8 cellular contexts compared by ENCODE assay signal in the genomic region with DNA sequence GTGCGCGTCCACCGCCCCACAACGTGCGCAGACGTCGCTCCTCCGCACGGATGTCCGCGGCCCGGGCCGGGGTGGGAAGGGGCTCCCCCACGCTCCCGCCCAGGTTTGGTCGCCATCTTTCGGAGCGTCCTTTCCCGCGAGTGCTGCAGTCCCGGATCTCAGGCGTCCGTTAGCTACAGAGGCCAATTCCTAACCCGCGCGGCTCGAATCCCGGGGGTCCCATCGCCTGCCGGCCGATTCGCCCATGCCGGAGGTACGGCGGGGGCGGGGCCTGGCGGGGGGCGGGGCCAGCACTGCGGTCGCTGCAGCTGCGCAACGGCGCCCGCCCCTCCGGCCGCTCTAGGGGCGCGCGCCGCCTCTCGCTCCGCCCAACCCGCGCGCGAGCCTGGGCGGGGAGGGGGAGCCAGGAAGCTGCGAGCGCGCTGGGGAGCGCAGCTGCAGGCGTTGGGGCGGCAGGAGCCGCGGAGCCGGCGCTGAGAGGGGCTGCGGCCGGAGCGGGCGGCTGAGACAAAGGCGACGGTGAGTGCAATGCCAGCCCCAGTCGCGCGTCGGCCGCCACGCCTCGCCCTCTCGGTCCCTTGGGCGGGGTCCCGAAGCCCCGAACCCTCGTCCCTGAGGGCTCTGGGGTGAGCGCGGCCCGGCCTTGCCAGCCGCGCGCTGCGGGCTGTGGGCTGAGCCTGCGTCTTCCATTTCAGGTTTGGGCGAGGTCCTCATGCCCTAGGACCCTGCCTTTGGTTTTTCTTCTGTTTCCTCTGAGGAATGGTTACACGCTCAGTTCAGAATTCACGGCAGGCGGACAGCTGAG. TPM values are rescaled to one million over a fixed set of nuclear protein-coding genes. Genes with fewer than 3 reads are reported as not detected.
DNase-seq lines count a peak whose midpoint lies in the region; ATAC-seq and TF ChIP-seq lines count a peak whose summit lies in the region.

A gene with protein sequence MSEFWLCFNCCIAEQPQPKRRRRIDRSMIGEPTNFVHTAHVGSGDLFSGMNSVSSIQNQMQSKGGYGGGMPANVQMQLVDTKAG (plus strand): TSS at position 406 of the 805 bp plus-strand sequence. CDS start 95,441 bp downstream, outside the sequence.

- peaks cover 6% of the 10 kb centered on the region for H3K9me3 Mint-ChIP-seq in nephron progenitor cell
- peaks cover 0 to 4% of the 10 kb centered on the region in 2 donors for H3K9me3 Mint-ChIP-seq in stimulated activated naive CD8-positive, alpha-beta T cell treated with anti-CD3 and anti-CD28 coated beads, Interleukin-15, amount 100 ng/mL, for 72 hours

- peak within 1 kb of the TSS; percentile 87 for H3K4me3 ChIP-seq in Jurkat, Clone E6-1 (ENCODE audit: low read length)
- peak within 1 kb of the TSS; percentile 88 for H3K4me3 ChIP-seq in fibroblast of the aortic adventitia (ENCODE audit: low read depth, low read length)

- H3K36me3 Mint-ChIP-seq in nephron progenitor cell (ENCODE audit: low read depth): peaks cover 17% of the 10 kb centered on the region

- H3K27ac ChIP-seq in RWPE1: peak within 1 kb of the TSS; percentile 90

- no peaks in the 10 kb centered on the region for H3K27me3 Mint-ChIP-seq in nephron progenitor cell (ENCODE audit: low read depth, poor library complexity)
- H3K27me3 Mint-ChIP-seq in stimulated activated naive CD8-positive, alpha-beta T cell treated with anti-CD3 and anti-CD28 coated beads, Interleukin-15, amount 100 ng/mL, for 72 hours: no peaks in the 10 kb centered on the region

- peaks cover 23% of the 10 kb centered on the region for H3K4me1 Mint-ChIP-seq in nephron progenitor cell
- H3K4me1 Mint-ChIP-seq in stimulated activated naive CD8-positive, alpha-beta T cell treated with anti-CD3 and anti-CD28 coated beads, Interleukin-15, amount 100 ng/mL, for 72 hours: peaks cover 44% of the 10 kb centered on the region

- no peak for TF ChIP-seq CTCF in RWPE1 (conservative IDR thresholded peaks at IDR 0.05; ENCODE audit: low read depth)
- TF ChIP-seq CTCF in fibroblast of the aortic adventitia (IDR thresholded peaks at IDR 0.05; ENCODE audit: insufficient read depth, low read length): no peak
- TF ChIP-seq CTCF in nephron progenitor cell (IDR thresholded peaks at IDR 0.05): no peak

- DNase-seq in DMS79 (lab: John Stamatoyannopoulos, UW) (peak; percentile 33), RWPE1 (ENCODE audit: low spot score) (peak; percentile 90), fibroblast of the aortic adventitia (ENCODE audit: low read depth) (peak; percentile 67), nephron progenitor cell (peak; percentile 93)
- DNase-seq in Jurkat, Clone E6-1 (ENCODE audit: low read depth, low spot score): peak; percentile 81
- DNase-seq in activated effector memory CD4-positive, alpha-beta T cell treated with anti-CD3 and anti-CD28 coated beads, Interleukin-2, amount 50 U/mL, for 16 hours: peak; percentile 95
- peak; percentile 89 to 90 for DNase-seq in stimulated activated naive CD8-positive, alpha-beta T cell treated with anti-CD3 and anti-CD28 coated beads, Interleukin-15, amount 100 ng/mL, for 72 hours

- H3K27ac Mint-ChIP-seq in nephron progenitor cell: peak within 1 kb of the TSS; percentile 99
- peak within 1 kb of the TSS; percentile 91 to 97 for H3K27ac Mint-ChIP-seq in stimulated activated naive CD8-positive, alpha-beta T cell treated with anti-CD3 and anti-CD28 coated beads, Interleukin-15, amount 100 ng/mL, for 72 hours

- POLR2A ChIA-PET in RWPE1 (lab: Yijun Ruan, JAX; ENCODE audit: low non-redundant PET): interaction anchor here (0.6 to 2.4 kb wide), 5 partner anchors 49 to 118 kb away, joined by 3 to 6 read pairs (median 4); no protein-coding TSS in a partner anchor

- ATAC-seq in GM21576 (IDR thresholded peaks at IDR 0.05; ENCODE audit: unreplicated experiment): peak; percentile 75
- ATAC-seq in stimulated activated naive CD8-positive, alpha-beta T cell treated with anti-CD3 and anti-CD28 coated beads, Interleukin-15, amount 100 ng/mL, for 72 hours: peak; percentile 91

- CTCF ChIA-PET in RWPE1 (lab: Yijun Ruan, JAX): interaction anchor here (0.6 to 1.1 kb wide), 3 partner anchors 27 to 118 kb away, joined by 3 read pairs; no protein-coding TSS in a partner anchor

- H3K4me3 Mint-ChIP-seq in nephron progenitor cell: peak within 1 kb of the TSS; percentile 99
- H3K4me3 Mint-ChIP-seq in stimulated activated naive CD8-positive, alpha-beta T cell treated with anti-CD3 and anti-CD28 coated beads, Interleukin-15, amount 100 ng/mL, for 72 hours: peak within 1 kb of the TSS; percentile 78 to 92

RNA-seq across cellular contexts. Expression of the gene that starts here (rescaled TPM):
- polyA plus RNA-seq in Jurkat, Clone E6-1 (2012; ENCODE audit: insufficient read depth, insufficient read length): 28.7 TPM
- 14.2 and 45.6 TPM in 2 replicates for total RNA-seq in fibroblast of the aortic adventitia (ENCODE audit: low replicate concordance)

Comparison
In these comparisons a context has a peak if more than half of its experiments do, and no peak if none do; other contexts are left out.
1. Peak in every context shown above with its lines: DNase-seq, ATAC-seq, H3K4me3 ChIP-seq and H3K27ac ChIP-seq.
2. DNase-seq: peak in every context shown above with its lines; median percentile 95 in activated effector memory CD4-positive, alpha-beta T cell treated with anti-CD3 and anti-CD28 coated beads, Interleukin-2, amount 50 U/mL, for 16 hours; 93 in nephron progenitor cell; 90 in RWPE1; 90 in stimulated activated naive CD8-positive, alpha-beta T cell treated with anti-CD3 and anti-CD28 coated beads, Interleukin-15, amount 100 ng/mL, for 72 hours; 81 in Jurkat, Clone E6-1; 67 in fibroblast of the aortic adventitia; 33 in DMS79.